ENCODE assay signal across 8 cellular contexts in the genomic region with DNA sequence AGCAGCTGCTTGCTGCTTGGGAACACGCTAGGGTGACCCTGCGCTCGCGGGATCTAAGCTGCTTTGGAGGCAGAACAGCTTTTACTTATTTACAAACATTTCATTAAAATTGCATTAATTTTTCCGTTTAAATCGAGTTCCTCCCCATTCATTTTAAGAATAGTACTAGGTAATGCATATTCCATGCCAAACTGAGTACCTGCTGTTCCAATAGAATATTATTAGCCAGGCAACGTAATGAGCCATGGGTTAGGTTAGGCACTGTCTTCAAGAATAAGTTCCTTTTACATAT. TPM values are rescaled to one million over a fixed set of nuclear protein-coding genes. Genes with fewer than 3 reads are reported as not detected.
DNase-seq lines count a peak whose midpoint lies in the region; ATAC-seq, FAIRE-seq and TF ChIP-seq lines count a peak whose summit lies in the region.

No MANE protein-coding gene starts in this region.

- H3K36me3 ChIP-seq in HEK293 (ENCODE audit: control insufficient read depth in 2 of 2, insufficient read depth in 1 of 2, low read length in 2 of 2) (no peaks in the 10 kb centered on the region), lower lobe of right lung (no peaks in the 10 kb centered on the region), urinary bladder (ENCODE audit: insufficient read depth) (no peaks in the 10 kb centered on the region)

- WGBS in urinary bladder = 2% methylated on average over 7 of the region's 7 CpGs

- POLR2A ChIA-PET in AG04449 (lab: Yijun Ruan, JAX) (no interaction called here), HEK293 (lab: Yijun Ruan, JAX) (interaction anchor here (1.4 to 1.6 kb wide), 3 partner anchors 10 to 46 kb away, joined by 3 to 13 read pairs (median 6); no protein-coding TSS in a partner anchor)

- H3K27me3 ChIP-seq in lower lobe of right lung (ENCODE audit: low read depth) = no peaks in the 10 kb centered on the region

- H3K9me3 ChIP-seq in HEK293 (ENCODE audit: control insufficient read depth, insufficient read depth, low read depth, low read length) (no peaks in the 10 kb centered on the region), lower lobe of right lung (no peaks in the 10 kb centered on the region)

- CTCF ChIA-PET in AG04449 (lab: Yijun Ruan, JAX) = interaction anchor here (1.1 to 3.5 kb wide), 4 partner anchors 12 to 186 kb away, joined by 3 to 31 read pairs (median 4); no protein-coding TSS in a partner anchor
- CTCF ChIA-PET in HEK293 (lab: Yijun Ruan, JAX) = interaction anchor here (0.6 to 1.7 kb wide), 2 partner anchors 10 to 1593 kb away, joined by 3 to 6 read pairs; no protein-coding TSS in a partner anchor

- ATAC-seq in activated naive CD8-positive, alpha-beta T cell treated with anti-CD3 and anti-CD28 coated beads, Interleukin-2, amount 50 U/mL, for 24 hours = no peak
- ATAC-seq in lower lobe of right lung = no peak
- no peak for ATAC-seq in GM19395 (IDR thresholded peaks at IDR 0.05; ENCODE audit: unreplicated experiment)

- H3K9me3 Mint-ChIP-seq in activated naive CD8-positive, alpha-beta T cell treated with anti-CD3 and anti-CD28 coated beads, Interleukin-2, amount 50 U/mL, for 24 hours = no peaks in the 10 kb centered on the region

- H3K4me1 ChIP-seq in HEK293 (ENCODE audit: control insufficient read depth, insufficient read depth, low read length) (peaks cover 3% of the 10 kb centered on the region; the same call in 1 of the 2 replicates), lower lobe of right lung (peaks cover 33% of the 10 kb centered on the region), urinary bladder (ENCODE audit: insufficient read depth) (no peaks in the 10 kb centered on the region)

- peak overlapping the region; percentile 84 for H3K4me3 Mint-ChIP-seq in activated naive CD8-positive, alpha-beta T cell treated with anti-CD3 and anti-CD28 coated beads, Interleukin-2, amount 50 U/mL, for 24 hours

- H3K27ac ChIP-seq in HEK293 (ENCODE audit: extremely low read depth, low read depth, low read length) (peak overlapping the region; percentile 89; the same call in 1 of the 2 replicates), lower lobe of right lung (peak overlapping the region; percentile 91), urinary bladder (ENCODE audit: low read depth) (no peak overlapping the region)

- peak overlapping the region; percentile 79 for H3K27ac Mint-ChIP-seq in activated naive CD8-positive, alpha-beta T cell treated with anti-CD3 and anti-CD28 coated beads, Interleukin-2, amount 50 U/mL, for 24 hours

- no peak for TF ChIP-seq POLR2A in H54 (IDR thresholded peaks at IDR 0.05; ENCODE audit: low read depth, low read length)

- FAIRE-seq in H54 (lab: Jason Lieb, UNC) = no peak

- DNase-seq in AG04449 (ENCODE audit: low read depth, low spot score) = no peak
- DNase-seq in activated naive CD8-positive, alpha-beta T cell treated with anti-CD3 and anti-CD28 coated beads, Interleukin-2, amount 50 U/mL, for 24 hours = no peak
- DNase-seq in lower lobe of right lung = no peak
- DNase-seq in H54 (ENCODE audit: insufficient read length, low spot score) = no peak
- no peak for DNase-seq in HuH-7 (ENCODE audit: low spot score)

- H3K4me3 ChIP-seq in AG04449 (ENCODE audit: low read depth, low read length) (peak overlapping the region; percentile 70), HEK293 (ENCODE audit: low read depth, low read length) (peak overlapping the region; percentile 90), lower lobe of right lung (peak overlapping the region; percentile 97), urinary bladder (ENCODE audit: low read depth, low read length) (peak overlapping the region; percentile 72)

- peaks cover 36% of the 10 kb centered on the region for H3K4me1 Mint-ChIP-seq in activated naive CD8-positive, alpha-beta T cell treated with anti-CD3 and anti-CD28 coated beads, Interleukin-2, amount 50 U/mL, for 24 hours

- H3K27me3 Mint-ChIP-seq in activated naive CD8-positive, alpha-beta T cell treated with anti-CD3 and anti-CD28 coated beads, Interleukin-2, amount 50 U/mL, for 24 hours = no peaks in the 10 kb centered on the region

- TF ChIP-seq CTCF in AG04449 (IDR thresholded peaks at IDR 0.05; ENCODE audit: insufficient read depth, low read length, missing control alignments) (no peak), HEK293 (tag by site-specific recombination; IDR thresholded peaks at IDR 0.05) (no peak), lower lobe of right lung (IDR thresholded peaks at IDR 0.05) (no peak)

- H3K36me3 Mint-ChIP-seq in activated naive CD8-positive, alpha-beta T cell treated with anti-CD3 and anti-CD28 coated beads, Interleukin-2, amount 50 U/mL, for 24 hours (ENCODE audit: low read depth) = peaks cover 3% of the 10 kb centered on the region

- intact Hi-C loops in lower lobe of right lung (cut with DNase I) = no loop called here

TF ChIP-seq in HEK293, 187 proteins besides CTCF, POLR2A, EP300 and RAD21:
- peak; percentile 51 for TF ChIP-seq ZNF335 (tag by site-specific recombination; conservative IDR thresholded peaks at IDR 0.05)
- no peak for TF ChIP-seq ZNF311 (tag by site-specific recombination; IDR thresholded peaks at IDR 0.05; ENCODE audit: borderline replicate concordance)
- TF ChIP-seq ZNF600 (tag by site-specific recombination; IDR thresholded peaks at IDR 0.05) = 0 out of 2 replicates have a peak, but pooled peaks have one; percentile 55
TF ChIP-seq in HEK293: peak in this region for 2.

RNA-seq across cellular contexts. Expression of gene EXOC6, which starts 0.9 kb away (rescaled TPM):
- total RNA-seq in lower lobe of right lung = 19.6 TPM
- total RNA-seq in urinary bladder = 43.7 TPM
- 12.8 TPM for polyA plus RNA-seq in urinary bladder
